ENCODE assay signal across 17 cellular contexts in the genomic region with DNA sequence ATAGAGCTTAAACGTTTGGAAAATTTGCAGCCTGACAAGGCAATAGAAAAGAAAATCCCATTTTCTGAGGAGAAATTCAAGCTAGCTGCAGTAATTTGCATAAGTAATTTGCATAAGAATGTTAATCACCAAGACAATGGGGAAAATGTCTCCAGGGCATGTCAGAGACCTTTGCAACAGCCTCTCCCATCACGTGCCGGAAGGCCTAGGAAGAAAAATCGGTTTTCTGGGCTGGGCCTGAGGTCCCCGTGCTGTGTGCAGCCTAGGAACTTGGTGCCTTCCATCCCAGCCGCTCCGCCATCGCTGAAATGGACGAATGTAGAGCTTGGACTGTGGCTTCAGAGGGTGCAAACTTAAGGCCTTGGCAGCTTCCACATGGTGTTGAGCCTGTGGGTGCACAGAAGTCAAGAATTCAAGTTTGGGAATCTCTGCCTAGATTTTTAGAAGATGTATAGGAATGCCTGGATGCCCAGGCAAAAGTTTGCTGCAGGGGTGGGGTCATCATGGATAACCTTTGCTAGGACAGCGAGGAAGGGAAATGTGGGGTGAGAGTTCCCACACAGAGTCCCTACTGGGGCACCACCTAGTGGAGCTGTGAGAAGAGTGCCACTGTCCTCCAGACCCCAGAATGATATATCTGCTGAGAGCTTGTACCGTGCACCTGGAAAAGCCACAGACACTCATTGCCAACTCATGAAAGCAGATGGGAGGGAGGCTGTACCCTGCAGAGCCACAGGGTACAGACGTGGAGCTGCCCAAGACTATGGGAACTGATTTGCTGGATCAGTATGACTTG.
DNase-seq lines count a peak whose midpoint lies in the region; TF ChIP-seq lines count a peak whose summit lies in the region.
"Had no signal": no experiment of that assay in that cellular context is flagged by ENCODE, and none has a peak within 500 bp of the region (broad histone marks: within the 10 kb centered on the region; RNA-seq: fewer than 3 reads in every experiment).

No MANE protein-coding gene starts in this region.

- H3K9me3 Mint-ChIP-seq in progenitor cell of endocrine pancreas (ENCODE audit: low read depth), result peaks cover 15% of the 10 kb centered on the region
- peaks cover 2% of the 10 kb centered on the region for H3K9me3 Mint-ChIP-seq in activated T-cell treated with anti-CD3 and anti-CD28 coated beads, Interleukin-2, amount 50 U/mL, for 24 hours

- peaks cover 18% of the 10 kb centered on the region for H3K36me3 Mint-ChIP-seq in progenitor cell of endocrine pancreas (ENCODE audit: insufficient read depth)
- no peaks in the 10 kb centered on the region for H3K36me3 Mint-ChIP-seq in activated T-cell treated with anti-CD3 and anti-CD28 coated beads, Interleukin-2, amount 50 U/mL, for 24 hours (ENCODE audit: low read depth)

- no peaks in the 10 kb centered on the region for H3K27me3 Mint-ChIP-seq in progenitor cell of endocrine pancreas
- no peaks in the 10 kb centered on the region for H3K27me3 Mint-ChIP-seq in activated T-cell treated with anti-CD3 and anti-CD28 coated beads, Interleukin-2, amount 50 U/mL, for 24 hours

- no peaks in the 10 kb centered on the region for H3K4me1 Mint-ChIP-seq in progenitor cell of endocrine pancreas (ENCODE audit: low read depth)
- no peaks in the 10 kb centered on the region for H3K4me1 Mint-ChIP-seq in activated T-cell treated with anti-CD3 and anti-CD28 coated beads, Interleukin-2, amount 50 U/mL, for 24 hours (ENCODE audit: low read depth)

- H3K27ac ChIP-seq in coronary artery, result no peak overlapping the region
- H3K27ac ChIP-seq: adrenal gland, SJSA1 had no signal

- no peak for TF ChIP-seq POLR2A in NB4 (IDR thresholded peaks at IDR 0.05; ENCODE audit: extremely low read depth, insufficient read length)

- DNase-seq in DMS 273 (lab: John Stamatoyannopoulos, UW; ENCODE audit: unreplicated experiment), result peak; percentile 8
- DNase-seq in DMS 273 treated with DMSO at 0.1 percent for 48 hours (lab: John Stamatoyannopoulos, UW), result no peak
- peak; percentile 5 for DNase-seq in NB4 (ENCODE audit: low read depth)
- DNase-seq in dermis blood vessel endothelial cell, result peak; percentile 1
- no peak for DNase-seq in progenitor cell of endocrine pancreas (ENCODE audit: low spot score, unreplicated experiment)
- no peak for DNase-seq in coronary artery (ENCODE audit: low spot score)
- DNase-seq in SKM-1 (lab: John Stamatoyannopoulos, UW; ENCODE audit: unreplicated experiment), result no peak
- DNase-seq in activated T-cell treated with anti-CD3 and anti-CD28 coated beads, Interleukin-2, amount 50 U/mL, for 24 hours, result no peak
- DNase-seq: 8988T; activated T-cell treated with anti-CD3 and anti-CD28 coated beads for 4 hours; adrenal gland; glutamatergic neuron; NCI-H1092; occipital lobe; stimulated activated CD4-positive, alpha-beta T cell treated with anti-CD3 and anti-CD28 coated beads, Interleukin-15, amount 100 ng/mL, for 24 hours; trophoblast cell had no signal

- no peak overlapping the region for H3K27ac Mint-ChIP-seq in progenitor cell of endocrine pancreas
- H3K27ac Mint-ChIP-seq in activated T-cell treated with anti-CD3 and anti-CD28 coated beads, Interleukin-2, amount 50 U/mL, for 24 hours, result no peak overlapping the region

- H3K4me3 Mint-ChIP-seq in progenitor cell of endocrine pancreas (ENCODE audit: low read depth), result no peak overlapping the region
- no peak overlapping the region for H3K4me3 Mint-ChIP-seq in activated T-cell treated with anti-CD3 and anti-CD28 coated beads, Interleukin-2, amount 50 U/mL, for 24 hours

- TF ChIP-seq CTCF in NB4 (IDR thresholded peaks at IDR 0.05; ENCODE audit: low read depth, low read length), result peak; percentile 15
- TF ChIP-seq CTCF in progenitor cell of endocrine pancreas (IDR thresholded peaks at IDR 0.05; ENCODE audit: unreplicated experiment), result peak; percentile 18
- TF ChIP-seq CTCF in coronary artery (IDR thresholded peaks at IDR 0.05), result no peak

- H3K4me3 ChIP-seq in NB4 (ENCODE audit: low read depth, low read length) (no peak overlapping the region), coronary artery (no peak overlapping the region)
- H3K4me3 ChIP-seq: adrenal gland, SJSA1 had no signal

Comparison
In these comparisons a context has a peak if more than half of its experiments do, and no peak if none do; other contexts are left out.
1. DNase-seq: peak in DMS 273 (single experiment), NB4 (single experiment) and dermis blood vessel endothelial cell (single experiment); none in DMS 273 treated with DMSO at 0.1 percent for 48 hours (single experiment), progenitor cell of endocrine pancreas (single experiment), coronary artery (single experiment), SKM-1 (single experiment) and activated T-cell treated with anti-CD3 and anti-CD28 coated beads, Interleukin-2, amount 50 U/mL, for 24 hours (single experiment).